Comparison of ENCODE assay signal across 28 cellular contexts in the genomic region with DNA sequence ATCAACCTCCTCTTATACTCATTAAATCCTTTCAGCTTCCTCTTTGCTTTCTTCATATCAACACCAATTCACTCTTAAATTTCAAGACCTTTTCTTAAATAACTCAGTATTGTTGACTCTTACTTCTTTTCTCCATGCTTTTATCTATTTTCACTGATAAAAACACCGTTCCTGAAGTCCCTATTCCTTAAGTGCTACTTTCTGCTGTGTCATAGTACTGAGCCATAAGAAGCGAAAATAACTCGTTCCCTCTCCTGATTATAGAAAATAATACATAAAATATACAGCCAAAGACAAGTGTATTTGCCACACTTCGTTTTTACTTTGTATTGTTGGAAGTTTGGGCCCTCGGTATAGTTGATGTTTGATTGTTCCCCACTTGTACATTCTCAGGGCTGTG.
"Had no signal": no experiment of that assay in that cellular context is flagged by ENCODE, and none has a peak within 500 bp of the region (broad histone marks: within the 10 kb centered on the region; RNA-seq: fewer than 3 reads in every experiment).

No MANE protein-coding gene starts in this region.

- H3K4me3 ChIP-seq: adrenal gland, body of pancreas, breast epithelium had no signal

- ATAC-seq: activated T-cell treated with anti-CD3 and anti-CD28 coated beads, Interleukin-2, amount 50 U/mL, for 4 hours; body of pancreas had no signal

- H3K9me3 Mint-ChIP-seq: activated B cell treated with CpG ODN at 0.5 μM for 24 hours; activated CD4-positive, alpha-beta memory T cell treated with anti-CD3 and anti-CD28 coated beads for 36 hours; activated CD4-positive, alpha-beta T cell treated with anti-CD3 and anti-CD28 coated beads, Interleukin-2, amount 10 ng/mL, durations not matched to agents 24 days and 14 days; activated CD8-positive, alpha-beta T cell treated with anti-CD3 and anti-CD28 coated beads for 36 hours; activated naive CD4-positive, alpha-beta T cell treated with anti-CD3 and anti-CD28 coated beads for 36 hours; activated naive CD4-positive, alpha-beta T cell treated with anti-CD3 and anti-CD28 coated beads, Interleukin-2, amount 50 U/mL, for 72 hours; activated naive CD8-positive, alpha-beta T cell treated with anti-CD3 and anti-CD28 coated beads for 36 hours; activated T-cell treated with anti-CD3 and anti-CD28 coated beads, Interleukin-2, amount 50 U/mL, for 4 hours; activated T-cell treated with anti-CD3 and anti-CD28 coated beads, Interleukin-2, amount 50 U/mL, for 72 hours; activated T-helper 1 cell treated with anti-CD3 and anti-CD28 coated beads, Interleukin-12 subunit alpha, Interleukin-12 subunit beta, Interleukin-2, Interleukin-4 antibody, amounts not matched to agents 30 ng/mL and 10 ng/mL and 1 ng/mL, durations not matched to agents 14 hours and 24 hours and 36 hours; activated T-helper 17 cell treated with anti-CD3 and anti-CD28 coated beads, Interleukin-2, amount 50 U/mL, for 72 hours; T-helper 2 cell treated with Interferon-gamma antibody and Interleukin-4, amounts not matched to agents 5 μg/mL and 100 μg/mL, for 36 hours had no signal

- H3K36me3 ChIP-seq: adrenal gland, brain microvascular endothelial cell, breast epithelium had no signal

- H3K27ac ChIP-seq: adrenal gland, body of pancreas, brain microvascular endothelial cell, breast epithelium, VCaP had no signal

- H3K4me1 ChIP-seq: adrenal gland, breast epithelium had no signal

- H3K27me3 Mint-ChIP-seq: activated B cell treated with CpG ODN at 0.5 μM for 24 hours; activated CD4-positive, alpha-beta memory T cell treated with anti-CD3 and anti-CD28 coated beads for 36 hours; activated CD4-positive, alpha-beta T cell treated with anti-CD3 and anti-CD28 coated beads, Interleukin-2, amount 10 ng/mL, durations not matched to agents 24 days and 14 days; activated CD8-positive, alpha-beta T cell treated with anti-CD3 and anti-CD28 coated beads for 36 hours; activated naive CD8-positive, alpha-beta T cell treated with anti-CD3 and anti-CD28 coated beads for 36 hours; activated T-helper 17 cell treated with anti-CD3 and anti-CD28 coated beads, Interleukin-2, amount 50 U/mL, for 72 hours had no signal

- H3K27me3 ChIP-seq: adrenal gland, body of pancreas, brain microvascular endothelial cell, breast epithelium had no signal

- H3K9me3 ChIP-seq: adrenal gland, body of pancreas, breast epithelium had no signal

- FAIRE-seq: colon had no signal

- DNase-seq: activated B cell treated with CpG ODN at 0.5 μM for 24 hours; activated CD4-positive, alpha-beta T cell treated with anti-CD3 and anti-CD28 coated beads, Interleukin-2, amount 50 U/mL, for 1 hour; activated CD4-positive, CD25-positive, alpha-beta regulatory T cell treated with anti-CD3 and anti-CD28 coated beads, Interleukin-2, amount 50 U/mL, for 72 hours; activated CD8-positive, alpha-beta memory T cell treated with anti-CD3 and anti-CD28 coated beads, Interleukin-2, amount 50 U/mL, for 4 hours; activated effector memory CD4-positive, alpha-beta T cell treated with anti-CD3 and anti-CD28 coated beads, Interleukin-2, amount 50 U/mL, for 16 hours; activated gamma-delta T cell treated with Interleukin-2 at 50 U/mL for 16 hours; activated T-cell treated with anti-CD3 and anti-CD28 coated beads for 4 hours; activated T-cell treated with anti-CD3 and anti-CD28 coated beads, Interleukin-2, amount 50 U/mL, for 1 hour; amniotic stem cell; aorta; T-helper 9 cell had no signal

- H3K4me3 Mint-ChIP-seq: activated B cell treated with CpG ODN at 0.5 μM for 24 hours; activated CD4-positive, alpha-beta memory T cell treated with anti-CD3 and anti-CD28 coated beads for 36 hours; activated CD4-positive, alpha-beta T cell treated with anti-CD3 and anti-CD28 coated beads, Interleukin-2, amount 10 ng/mL, durations not matched to agents 24 days and 14 days; activated CD8-positive, alpha-beta T cell treated with anti-CD3 and anti-CD28 coated beads for 36 hours; activated naive CD4-positive, alpha-beta T cell treated with anti-CD3 and anti-CD28 coated beads for 36 hours; activated naive CD8-positive, alpha-beta T cell treated with anti-CD3 and anti-CD28 coated beads for 36 hours; activated T-cell treated with anti-CD3 and anti-CD28 coated beads, Interleukin-2, amount 50 U/mL, for 4 hours; activated T-cell treated with anti-CD3 and anti-CD28 coated beads, Interleukin-2, amount 50 U/mL, for 72 hours; activated T-helper 1 cell treated with anti-CD3 and anti-CD28 coated beads, Interleukin-12 subunit alpha, Interleukin-12 subunit beta, Interleukin-2, Interleukin-4 antibody, amounts not matched to agents 30 ng/mL and 10 ng/mL and 1 ng/mL, durations not matched to agents 14 hours and 24 hours and 36 hours; activated T-helper 17 cell treated with anti-CD3 and anti-CD28 coated beads, Interleukin-2, amount 50 U/mL, for 72 hours; T-helper 2 cell treated with Interferon-gamma antibody and Interleukin-4, amounts not matched to agents 5 μg/mL and 100 μg/mL, for 36 hours had no signal

- H3K27ac Mint-ChIP-seq: activated B cell treated with CpG ODN at 0.5 μM for 24 hours; activated CD4-positive, alpha-beta memory T cell treated with anti-CD3 and anti-CD28 coated beads for 36 hours; activated CD4-positive, alpha-beta T cell treated with anti-CD3 and anti-CD28 coated beads, Interleukin-2, amount 10 ng/mL, durations not matched to agents 24 days and 14 days; activated CD8-positive, alpha-beta T cell treated with anti-CD3 and anti-CD28 coated beads for 36 hours; activated naive CD4-positive, alpha-beta T cell treated with anti-CD3 and anti-CD28 coated beads for 36 hours; activated naive CD4-positive, alpha-beta T cell treated with anti-CD3 and anti-CD28 coated beads, Interleukin-2, amount 50 U/mL, for 72 hours; activated naive CD8-positive, alpha-beta T cell treated with anti-CD3 and anti-CD28 coated beads for 36 hours; activated T-cell treated with anti-CD3 and anti-CD28 coated beads, Interleukin-2, amount 50 U/mL, for 72 hours; activated T-helper 1 cell treated with anti-CD3 and anti-CD28 coated beads, Interleukin-12 subunit alpha, Interleukin-12 subunit beta, Interleukin-2, Interleukin-4 antibody, amounts not matched to agents 30 ng/mL and 10 ng/mL and 1 ng/mL, durations not matched to agents 14 hours and 24 hours and 36 hours; activated T-helper 17 cell treated with anti-CD3 and anti-CD28 coated beads, Interleukin-2, amount 50 U/mL, for 72 hours; T-helper 2 cell treated with Interferon-gamma antibody and Interleukin-4, amounts not matched to agents 5 μg/mL and 100 μg/mL, for 36 hours had no signal
